ENCODE assay signal across 29 cellular contexts in the genomic region with DNA sequence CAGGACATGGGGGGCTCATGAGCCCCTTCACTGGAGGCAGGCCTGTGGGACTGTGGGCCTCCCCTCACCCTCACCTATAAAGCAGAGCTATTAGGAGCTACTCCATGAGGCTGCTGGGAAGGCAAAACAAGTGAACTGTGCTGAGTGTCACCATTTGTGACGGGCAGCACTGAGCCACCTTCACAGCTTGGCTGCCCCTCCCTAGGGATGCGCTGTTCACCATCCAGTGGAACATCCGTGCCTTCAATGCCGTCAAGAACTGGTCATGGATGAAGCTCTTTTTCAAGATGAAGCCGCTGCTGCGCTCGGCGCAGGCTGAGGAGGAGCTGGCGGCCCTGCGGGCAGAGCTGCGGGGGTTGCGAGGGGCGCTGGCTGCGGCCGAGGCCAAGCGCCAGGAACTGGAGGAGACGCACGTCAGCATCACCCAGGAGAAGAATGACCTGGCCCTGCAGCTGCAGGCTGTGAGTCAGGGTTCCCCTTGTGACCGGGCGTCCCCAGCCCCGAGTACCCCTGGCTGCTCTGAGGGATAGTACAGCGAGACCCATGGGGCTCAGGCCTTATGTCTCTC. TPM values are rescaled to one million over a fixed set of nuclear protein-coding genes. Genes with fewer than 3 reads are reported as not detected.
"Had no signal": no experiment of that assay in that cellular context is flagged by ENCODE, and none has a peak within 500 bp of the region (broad histone marks: within the 10 kb centered on the region; RNA-seq: fewer than 3 reads in every experiment).

No MANE protein-coding gene starts in this region.

- H3K27ac ChIP-seq: adrenal gland, body of pancreas, neural progenitor cell, sigmoid colon, stomach, transverse colon had no signal

- H2AFZ ChIP-seq: neural progenitor cell had no signal

- H3K36me3 Mint-ChIP-seq: natural killer cell had no signal

- H3K4me1 ChIP-seq: body of pancreas, neural progenitor cell had no signal

- H3K9me3 ChIP-seq: adrenal gland, body of pancreas, sigmoid colon, stomach, transverse colon had no signal

- ATAC-seq: activated CD8-positive, alpha-beta memory T cell treated with anti-CD3 and anti-CD28 coated beads, Interleukin-2, amount 10 ng/mL, durations not matched to agents 7 days and 5 days; activated CD8-positive, alpha-beta T cell treated with anti-CD3 and anti-CD28 coated beads for 36 hours; activated T-cell treated with anti-CD3 and anti-CD28 coated beads, Interleukin-2, amount 50 U/mL, for 72 hours; body of pancreas; natural killer cell; stimulated activated memory B cell treated with anti-CD40 and anti-IgM and Interleukin-4, amounts not matched to agents 10 μg/mL and 1 μg/mL and 100 μg/mL, for 72 hours had no signal

- H3K27me3 Mint-ChIP-seq: activated B cell treated with CpG ODN at 0.5 μM for 24 hours; activated CD8-positive, alpha-beta memory T cell treated with anti-CD3 and anti-CD28 coated beads, Interleukin-2, amount 10 ng/mL, durations not matched to agents 7 days and 5 days; activated CD8-positive, alpha-beta T cell treated with anti-CD3 and anti-CD28 coated beads for 36 hours; activated naive CD8-positive, alpha-beta T cell treated with anti-CD3 and anti-CD28 coated beads for 36 hours; stimulated activated memory B cell treated with anti-CD40 and anti-IgM and Interleukin-4, amounts not matched to agents 10 μg/mL and 1 μg/mL and 100 μg/mL, for 72 hours had no signal

- H3K4me3 ChIP-seq: adrenal gland, body of pancreas, cardiac muscle cell, lung, neural progenitor cell, sigmoid colon, smooth muscle cell, stomach, transverse colon had no signal

- H3K4me3 Mint-ChIP-seq: activated B cell treated with CpG ODN at 0.5 μM for 24 hours; activated CD8-positive, alpha-beta memory T cell treated with anti-CD3 and anti-CD28 coated beads, Interleukin-2, amount 10 ng/mL, durations not matched to agents 7 days and 5 days; activated CD8-positive, alpha-beta T cell treated with anti-CD3 and anti-CD28 coated beads for 36 hours; activated naive CD8-positive, alpha-beta T cell treated with anti-CD3 and anti-CD28 coated beads for 36 hours; activated T-cell treated with anti-CD3 and anti-CD28 coated beads, Interleukin-2, amount 50 U/mL, for 72 hours; natural killer cell; neural progenitor cell; stimulated activated memory B cell treated with anti-CD40 and anti-IgM and Interleukin-4, amounts not matched to agents 10 μg/mL and 1 μg/mL and 100 μg/mL, for 72 hours; T-helper 2 cell treated with Interferon-gamma antibody and Interleukin-4, amounts not matched to agents 5 μg/mL and 100 μg/mL, for 36 hours had no signal

- H3K4me1 Mint-ChIP-seq: activated B cell treated with CpG ODN at 0.5 μM for 24 hours; activated naive CD8-positive, alpha-beta T cell treated with anti-CD3 and anti-CD28 coated beads for 36 hours; neural progenitor cell; stimulated activated memory B cell treated with anti-CD40 and anti-IgM and Interleukin-4, amounts not matched to agents 10 μg/mL and 1 μg/mL and 100 μg/mL, for 72 hours had no signal

- H3K4me2 ChIP-seq: neural progenitor cell, smooth muscle cell had no signal

- H3K36me3 ChIP-seq: neural progenitor cell had no signal

- DNase-seq: activated B cell treated with CpG ODN at 0.5 μM for 24 hours; activated CD4-positive, alpha-beta T cell treated with anti-CD3 and anti-CD28 coated beads, Interleukin-2, amount 50 U/mL, for 1 hour; activated CD8-positive, alpha-beta memory T cell treated with anti-CD3 and anti-CD28 coated beads, Interleukin-2, amount 10 ng/mL, durations not matched to agents 7 days and 5 days; activated CD8-positive, alpha-beta T cell treated with anti-CD3 and anti-CD28 coated beads for 36 hours; activated naive CD4-positive, alpha-beta T cell; activated naive CD8-positive, alpha-beta T cell treated with anti-CD3 and anti-CD28 coated beads for 36 hours; activated T-cell treated with anti-CD3 and anti-CD28 coated beads for 4 hours; activated T-cell treated with anti-CD3 and anti-CD28 coated beads, Interleukin-2, amount 50 U/mL, for 72 hours; body of pancreas; cortex of kidney; head of caudate nucleus; mesendoderm; natural killer cell; sigmoid colon; stimulated activated CD4-positive, alpha-beta T cell treated with anti-CD3 and anti-CD28 coated beads, Interleukin-1b, Interleukin-23, amount 100 ng/mL, for 48 hours; stimulated activated CD4-positive, alpha-beta T cell treated with anti-CD3 and anti-CD28 coated beads, Interleukin-4, amount 100 ng/mL, for 4 hours; stimulated activated CD8-positive, alpha-beta memory T cell treated with anti-CD3 and anti-CD28 coated beads, Interleukin-4, amount 100 ng/mL, for 48 hours; stomach; T-helper 1 cell; transverse colon had no signal

- H3K27me3 ChIP-seq: adrenal gland, body of pancreas, cardiac muscle cell, neural progenitor cell, sigmoid colon, stomach, transverse colon had no signal

- H3K9me3 Mint-ChIP-seq: activated B cell treated with CpG ODN at 0.5 μM for 24 hours; activated CD8-positive, alpha-beta T cell treated with anti-CD3 and anti-CD28 coated beads for 36 hours; activated naive CD8-positive, alpha-beta T cell treated with anti-CD3 and anti-CD28 coated beads for 36 hours; activated T-cell treated with anti-CD3 and anti-CD28 coated beads, Interleukin-2, amount 50 U/mL, for 72 hours; natural killer cell; neural progenitor cell; stimulated activated memory B cell treated with anti-CD40 and anti-IgM and Interleukin-4, amounts not matched to agents 10 μg/mL and 1 μg/mL and 100 μg/mL, for 72 hours; T-helper 2 cell treated with Interferon-gamma antibody and Interleukin-4, amounts not matched to agents 5 μg/mL and 100 μg/mL, for 36 hours had no signal

- H3K27ac Mint-ChIP-seq: activated B cell treated with CpG ODN at 0.5 μM for 24 hours; activated CD8-positive, alpha-beta memory T cell treated with anti-CD3 and anti-CD28 coated beads, Interleukin-2, amount 10 ng/mL, durations not matched to agents 7 days and 5 days; activated CD8-positive, alpha-beta T cell treated with anti-CD3 and anti-CD28 coated beads for 36 hours; activated naive CD8-positive, alpha-beta T cell treated with anti-CD3 and anti-CD28 coated beads for 36 hours; activated T-cell treated with anti-CD3 and anti-CD28 coated beads, Interleukin-2, amount 50 U/mL, for 72 hours; natural killer cell; neural progenitor cell; stimulated activated memory B cell treated with anti-CD40 and anti-IgM and Interleukin-4, amounts not matched to agents 10 μg/mL and 1 μg/mL and 100 μg/mL, for 72 hours; T-helper 2 cell treated with Interferon-gamma antibody and Interleukin-4, amounts not matched to agents 5 μg/mL and 100 μg/mL, for 36 hours had no signal

- H3K9ac ChIP-seq: neural progenitor cell had no signal

- FAIRE-seq: endothelial cell of umbilical vein had no signal

RNA-seq across cellular contexts. Expression of a gene that starts 38.4 kb away (rescaled TPM):
- total RNA-seq: endothelial cell of umbilical vein, fibroblast of villous mesenchyme, smooth muscle cell had no signal
